Comparison of ENCODE assay signal across 9 cellular contexts in genomic region chr15:81301815-81302399, GRCh38. TPM values are rescaled to one million over a fixed set of nuclear protein-coding genes. Genes with fewer than 3 reads are reported as not detected.
A peak's percentile ranks its signal among the peaks of the same experiment; 100 is the strongest.
DNase-seq lines count a peak whose midpoint lies in the region; ATAC-seq and TF ChIP-seq lines count a peak whose summit lies in the region.
"Had no signal": no experiment of that assay in that cellular context is flagged by ENCODE, and none has a peak within 500 bp of the region (broad histone marks: within the 10 kb centered on the region; RNA-seq: fewer than 3 reads in every experiment).

No MANE protein-coding gene starts in this region.

- peak; percentile 79 for ATAC-seq in HG02642 (IDR thresholded peaks at IDR 0.05; ENCODE audit: poor library complexity, unreplicated experiment)
- ATAC-seq in right lobe of liver, result peak; percentile 59 to 71 (median 69)
- ATAC-seq: A549 had no signal

- H3K27me3 ChIP-seq in right lobe of liver, result no peaks in the 10 kb centered on the region

- DNase-seq in SIG-M5 treated with dmso at 0.1 percent for 504 hours (lab: John Stamatoyannopoulos, UW; ENCODE audit: unreplicated experiment) (peak; percentile 70), SIG-M5 (lab: John Stamatoyannopoulos, UW) (no peak), NOMO-1 treated with DMSO at 0.1 percent for 48 hours (lab: John Stamatoyannopoulos, UW; ENCODE audit: unreplicated experiment) (peak; percentile 69), right lobe of liver (peak in 1 of 3 donors; percentile 71), amniotic stem cell (lab: John Stamatoyannopoulos, UW) (no peak)
- no peak for DNase-seq in effector CD4-positive, alpha-beta T cell
- no peak for DNase-seq in central memory CD4-positive, alpha-beta T cell

- WGBS in right lobe of liver (ENCODE audit: insufficient coverage, low coverage, low lambda C conversion rate, missing lambda C conversion rate), result 29% methylated on average over 1 of the region's 5 CpGs

- TF ChIP-seq CTCF in right lobe of liver (IDR thresholded peaks at IDR 0.05), result no peak

- peak overlapping the region in 2 of 3 donors; percentile 38 to 62 for H3K27ac ChIP-seq in right lobe of liver
- H3K27ac ChIP-seq: A549 had no signal

- intact Hi-C loops in right lobe of liver (cut with DNase I), result no loop called here

- no peaks in the 10 kb centered on the region for H3K9me3 ChIP-seq in right lobe of liver
- H3K9me3 ChIP-seq: A549 had no signal

- no peak for TF ChIP-seq POLR2A in right lobe of liver (IDR thresholded peaks at IDR 0.05)

- peaks cover 0 to 23% (median 3%) of the 10 kb centered on the region in 4 donors for H3K36me3 ChIP-seq in right lobe of liver

- peaks cover 0 to 27% (median 7%) of the 10 kb centered on the region in 4 donors for H3K4me1 ChIP-seq in right lobe of liver

- no peak overlapping the region for H3K4me3 ChIP-seq in right lobe of liver
- H3K4me3 ChIP-seq: A549 had no signal

RNA-seq across cellular contexts. Expression of gene STARD5, which starts 22.0 kb away (rescaled TPM):
- total RNA-seq in right lobe of liver, result 10 to 100 TPM; 16.4 to 49.9 (median 19.7) TPM

Comparison
In these comparisons a context has a peak if more than half of its experiments do, and no peak if none do; other contexts are left out.
1. DNase-seq: peak in SIG-M5 treated with dmso at 0.1 percent for 504 hours (single experiment) and NOMO-1 treated with DMSO at 0.1 percent for 48 hours (single experiment); none in SIG-M5 (single experiment), amniotic stem cell (single experiment), effector CD4-positive, alpha-beta T cell (single experiment) and central memory CD4-positive, alpha-beta T cell (single experiment).